Comparison of ENCODE assay signal across 8 cellular contexts in the genomic region with DNA sequence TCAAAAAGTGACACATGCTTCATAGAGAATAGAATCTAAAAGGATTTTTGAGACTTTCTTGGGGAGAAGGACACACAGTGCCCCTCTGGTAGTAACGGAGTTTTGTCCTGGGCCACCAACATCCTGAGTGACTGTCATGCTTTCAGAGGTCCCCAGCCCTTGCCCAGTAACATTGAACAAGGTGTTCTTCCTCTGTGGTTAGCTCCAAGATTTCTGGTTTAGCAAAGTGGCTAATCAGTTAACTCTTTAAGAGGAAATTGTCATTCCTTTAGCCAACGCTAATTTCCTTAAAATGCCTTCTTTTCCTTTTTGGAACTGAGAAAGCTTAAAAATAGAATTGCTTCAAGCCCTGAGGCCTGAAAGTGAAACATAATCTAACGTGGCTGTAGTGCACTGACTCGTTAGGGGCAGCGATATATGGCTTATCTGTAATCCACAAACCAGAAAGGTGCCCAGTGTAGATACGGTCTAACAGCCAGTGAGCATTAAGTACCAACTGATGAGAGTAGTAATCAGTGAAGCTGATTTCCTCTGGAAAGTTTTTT. TPM values are rescaled to one million over a fixed set of nuclear protein-coding genes. Genes with fewer than 3 reads are reported as not detected.
DNase-seq lines count a peak whose midpoint lies in the region; ATAC-seq and TF ChIP-seq lines count a peak whose summit lies in the region.

No MANE protein-coding gene starts in this region.

- POLR2A ChIA-PET in activated CD4-positive, alpha-beta memory T cell treated with anti-CD3 and anti-CD28 coated beads for 36 hours (lab: Charles Lee) = interaction anchor here (1.0 kb wide), 1 partner anchor 90 kb away, joined by 3 read pairs; no protein-coding TSS in a partner anchor

- H3K27me3 Mint-ChIP-seq in activated T-cell treated with anti-CD3 and anti-CD28 coated beads, Interleukin-2, amount 50 U/mL, for 72 hours (ENCODE audit: low read depth) = no peaks in the 10 kb centered on the region
- H3K27me3 Mint-ChIP-seq in activated CD4-positive, alpha-beta memory T cell treated with anti-CD3 and anti-CD28 coated beads for 36 hours = no peaks in the 10 kb centered on the region
- H3K27me3 Mint-ChIP-seq in osteocyte (ENCODE audit: unreplicated experiment) = no peaks in the 10 kb centered on the region

- no peak for TF ChIP-seq CTCF in osteocyte (IDR thresholded peaks at IDR 0.05)

- intact Hi-C loops in activated CD4-positive, alpha-beta memory T cell treated with anti-CD3 and anti-CD28 coated beads for 36 hours (cut with micrococcal nuclease) = no loop called here

- no peak for DNase-seq in activated T-cell treated with anti-CD3 and anti-CD28 coated beads, Interleukin-2, amount 50 U/mL, for 72 hours
- DNase-seq in activated T-cell treated with anti-CD3 and anti-CD28 coated beads for 4 hours = no peak
- peak; percentile 29 for DNase-seq in activated CD4-positive, alpha-beta memory T cell treated with anti-CD3 and anti-CD28 coated beads for 36 hours
- DNase-seq in stimulated activated naive CD8-positive, alpha-beta T cell treated with anti-CD3 and anti-CD28 coated beads, Interleukin-15, Interleukin-2, amounts not matched to agents 100 U/mL and 50 U/mL, for 24 hours = no peak
- DNase-seq in osteocyte (ENCODE audit: extremely low spot score, unreplicated experiment) = no peak
- DNase-seq in NCI-H2227 treated with DMSO at 0.1 percent for 48 hours (lab: John Stamatoyannopoulos, UW) = no peak
- no peak for DNase-seq in ureter (ENCODE audit: low spot score)

- no peaks in the 10 kb centered on the region for H3K9me3 Mint-ChIP-seq in activated T-cell treated with anti-CD3 and anti-CD28 coated beads, Interleukin-2, amount 50 U/mL, for 72 hours
- H3K9me3 Mint-ChIP-seq in activated CD4-positive, alpha-beta memory T cell treated with anti-CD3 and anti-CD28 coated beads for 36 hours = no peaks in the 10 kb centered on the region
- H3K9me3 Mint-ChIP-seq in osteocyte (ENCODE audit: unreplicated experiment) = no peaks in the 10 kb centered on the region

- peak overlapping the region; percentile 83 for H3K27ac Mint-ChIP-seq in activated T-cell treated with anti-CD3 and anti-CD28 coated beads, Interleukin-2, amount 50 U/mL, for 72 hours
- peak overlapping the region; percentile 58 for H3K27ac Mint-ChIP-seq in activated CD4-positive, alpha-beta memory T cell treated with anti-CD3 and anti-CD28 coated beads for 36 hours
- no peak overlapping the region for H3K27ac Mint-ChIP-seq in osteocyte (ENCODE audit: unreplicated experiment)

- H3K4me3 Mint-ChIP-seq in activated T-cell treated with anti-CD3 and anti-CD28 coated beads, Interleukin-2, amount 50 U/mL, for 72 hours = peak overlapping the region; percentile 68 to 82
- H3K4me3 Mint-ChIP-seq in activated CD4-positive, alpha-beta memory T cell treated with anti-CD3 and anti-CD28 coated beads for 36 hours = peak overlapping the region; percentile 26
- no peak overlapping the region for H3K4me3 Mint-ChIP-seq in osteocyte (ENCODE audit: unreplicated experiment)

- peaks cover 2 to 19% of the 10 kb centered on the region in 2 donors for H3K36me3 Mint-ChIP-seq in activated T-cell treated with anti-CD3 and anti-CD28 coated beads, Interleukin-2, amount 50 U/mL, for 72 hours (ENCODE audit: insufficient read depth in 2 of 2)
- H3K36me3 Mint-ChIP-seq in activated CD4-positive, alpha-beta memory T cell treated with anti-CD3 and anti-CD28 coated beads for 36 hours = peaks cover 32% of the 10 kb centered on the region
- H3K36me3 Mint-ChIP-seq in osteocyte (ENCODE audit: unreplicated experiment) = no peaks in the 10 kb centered on the region

- H3K4me1 Mint-ChIP-seq in activated T-cell treated with anti-CD3 and anti-CD28 coated beads, Interleukin-2, amount 50 U/mL, for 72 hours (ENCODE audit: low read depth) = peaks cover 78% of the 10 kb centered on the region
- peaks cover 83% of the 10 kb centered on the region for H3K4me1 Mint-ChIP-seq in activated CD4-positive, alpha-beta memory T cell treated with anti-CD3 and anti-CD28 coated beads for 36 hours (ENCODE audit: low read depth)
- H3K4me1 Mint-ChIP-seq in osteocyte (ENCODE audit: unreplicated experiment) = peaks cover 20% of the 10 kb centered on the region

- CTCF ChIA-PET in activated CD4-positive, alpha-beta memory T cell treated with anti-CD3 and anti-CD28 coated beads for 36 hours (lab: Charles Lee) = interaction anchor here (0.6 to 0.7 kb wide), 2 partner anchors 104 to 119 kb away, joined by 3 read pairs; no protein-coding TSS in a partner anchor

- ATAC-seq in activated T-cell treated with anti-CD3 and anti-CD28 coated beads, Interleukin-2, amount 50 U/mL, for 72 hours (replicated peaks in 1 of 2) = peak; percentile 78 to 79
- peak; percentile 90 for ATAC-seq in HG03060 (IDR thresholded peaks at IDR 0.05; ENCODE audit: low read depth, unreplicated experiment)
- peak; percentile 87 for ATAC-seq in stimulated activated naive CD8-positive, alpha-beta T cell treated with anti-CD3 and anti-CD28 coated beads, Interleukin-15, Interleukin-2, amounts not matched to agents 100 U/mL and 50 U/mL, for 24 hours

RNA-seq across cellular contexts. Expression of gene E2F3, which starts 7.8 kb away (rescaled TPM):
- 10 to 100 TPM; 17.5 to 18.0 TPM for total RNA-seq in activated T-cell treated with anti-CD3 and anti-CD28 coated beads, Interleukin-2, amount 50 U/mL, for 72 hours
- total RNA-seq in activated CD4-positive, alpha-beta memory T cell treated with anti-CD3 and anti-CD28 coated beads for 36 hours = 10 to 100 TPM; 17.9 to 18.2 TPM
- total RNA-seq in osteocyte (12.0 and 12.1 TPM in 2 replicates), ureter (14.5 TPM)
